ENCODE assay signal across 22 cellular contexts in genomic region chr15:48273047-48273446, GRCh38. TPM values are rescaled to one million over a fixed set of nuclear protein-coding genes. Genes with fewer than 3 reads are reported as not detected.
A peak's percentile ranks its signal among the peaks of the same experiment; 100 is the strongest.
DNase-seq lines count a peak whose midpoint lies in the region; TF ChIP-seq lines count a peak whose summit lies in the region.
"Had no signal": no experiment of that assay in that cellular context is flagged by ENCODE, and none has a peak within 500 bp of the region (broad histone marks: within the 10 kb centered on the region; RNA-seq: fewer than 3 reads in every experiment).

No MANE protein-coding gene starts in this region.

- no peak overlapping the region for H4K91ac ChIP-seq in mesenchymal stem cell (ENCODE audit: low read length)

- H4K8ac ChIP-seq in mesenchymal stem cell (ENCODE audit: low read length) = no peak overlapping the region

- no peaks in the 10 kb centered on the region for H3K79me1 ChIP-seq in mesenchymal stem cell (replicated peaks; ENCODE audit: low read length, poor library complexity, severe bottlenecking)

- no peaks in the 10 kb centered on the region for H3K27me3 ChIP-seq in mesenchymal stem cell (ENCODE audit: control insufficient read depth in 1 of 2, insufficient read depth in 1 of 2, low read length in 2 of 2)
- H3K27me3 ChIP-seq: BE2C; BLaER1 treated with 17β-estradiol and CSF1 and Interleukin-3, amounts not matched to agents 10 nM and 100 nM had no signal

- H2BK5ac ChIP-seq in mesenchymal stem cell (ENCODE audit: low read depth, low read length, poor library complexity, severe bottlenecking) = no peak overlapping the region

- no peak overlapping the region for H3K27ac ChIP-seq in mesenchymal stem cell (ENCODE audit: low read length, poor library complexity, severe bottlenecking)
- H3K27ac ChIP-seq: A549; BLaER1 treated with 17β-estradiol and CSF1 and Interleukin-3, amounts not matched to agents 10 nM and 100 nM; GM23248 had no signal

- no peak overlapping the region for H3K4ac ChIP-seq in mesenchymal stem cell (ENCODE audit: low read depth in 1 of 2, low read length in 2 of 2)

- DNase-seq in ELF-1 (ENCODE audit: low read depth, low spot score) (peak; percentile 5), NCI-H524 treated with DMSO at 0.1 percent for 48 hours (lab: John Stamatoyannopoulos, UW) (peak; percentile 78), SW480 (ENCODE audit: low spot score) (peak; percentile 3), mesenchymal stem cell (no peak), cortex of kidney (lab: John Stamatoyannopoulos, UW) (no peak), NCI-H1048 (lab: John Stamatoyannopoulos, UW) (no peak), lower leg skin (ENCODE audit: low spot score in 2 of 2) (no peak), GM10248 (ENCODE audit: extremely low spot score) (no peak)
- DNase-seq: 8988T; ACHN; AML-193; BE2C; Calu3; CD4-positive, alpha-beta T cell; CD8-positive, alpha-beta memory T cell; DMS53; DMS79 treated with DMSO at 0.1 percent for 48 hours; GM23248; H9 had no signal

- H3K36me3 ChIP-seq in mesenchymal stem cell (ENCODE audit: control insufficient read depth in 1 of 2, insufficient read depth in 2 of 2, low read depth in 1 of 2, low read length in 2 of 2) = no peaks in the 10 kb centered on the region
- H3K36me3 ChIP-seq: BE2C; BLaER1 treated with 17β-estradiol and CSF1 and Interleukin-3, amounts not matched to agents 10 nM and 100 nM had no signal

- H2AK5ac ChIP-seq in mesenchymal stem cell (ENCODE audit: low read length, severe bottlenecking) = no peak overlapping the region

- no peak overlapping the region for H3K18ac ChIP-seq in mesenchymal stem cell (ENCODE audit: low read depth in 1 of 2, low read length in 2 of 2)

- H2AFZ ChIP-seq in mesenchymal stem cell (ENCODE audit: low read depth, low read length) = no peak overlapping the region
- H2AFZ ChIP-seq: GM23248 had no signal

- TF ChIP-seq CTCF in lower leg skin (IDR thresholded peaks at IDR 0.05) = no peak
- TF ChIP-seq CTCF in GM10248 (IDR thresholded peaks at IDR 0.05; ENCODE audit: control extremely low read depth, extremely low read depth, low read depth, missing control alignments) = no peak

- CTCF ChIA-PET in GM10248 (lab: Yijun Ruan, JAX) = interaction anchor here (2.2 kb wide), 1 partner anchor 11 kb away, joined by 10 read pairs; no protein-coding TSS in a partner anchor

- H3K4me3 ChIP-seq in mesenchymal stem cell (ENCODE audit: insufficient read depth in 1 of 2, low read depth in 1 of 2, low read length in 2 of 2) (no peak overlapping the region), lower leg skin (ENCODE audit: low read depth, poor library complexity, severe bottlenecking) (no peak overlapping the region)
- H3K4me3 ChIP-seq: A549; BLaER1 treated with 17β-estradiol and CSF1 and Interleukin-3, amounts not matched to agents 10 nM and 100 nM; GM12878; GM23248 had no signal

- H2BK15ac ChIP-seq in mesenchymal stem cell (ENCODE audit: low read depth, poor library complexity, severe bottlenecking) = no peak overlapping the region

- H3K4me2 ChIP-seq in mesenchymal stem cell (ENCODE audit: low read length, poor library complexity, severe bottlenecking) = no peak overlapping the region
- H3K4me2 ChIP-seq: A549; BLaER1 treated with 17β-estradiol and CSF1 and Interleukin-3, amounts not matched to agents 10 nM and 100 nM had no signal

- no peaks in the 10 kb centered on the region for H3K9me3 ChIP-seq in mesenchymal stem cell (ENCODE audit: control insufficient read depth, low read length)
- H3K9me3 ChIP-seq: A549; BE2C; BLaER1 treated with 17β-estradiol and CSF1 and Interleukin-3, amounts not matched to agents 10 nM and 100 nM had no signal

- no peak for TF ChIP-seq POLR2A in lower leg skin (IDR thresholded peaks at IDR 0.05)

- H3K23ac ChIP-seq in mesenchymal stem cell (ENCODE audit: low read length in 2 of 2) = no peak overlapping the region

- no peak overlapping the region for H3K9ac ChIP-seq in mesenchymal stem cell (ENCODE audit: low read length)
- H3K9ac ChIP-seq: BLaER1 treated with 17β-estradiol and CSF1 and Interleukin-3, amounts not matched to agents 10 nM and 100 nM; GM23248 had no signal

- 66% methylated on average over 4 of the region's 4 CpGs for WGBS in mesenchymal stem cell
- 71 to 78% methylated on average over 4 of the region's 4 CpGs for WGBS in lower leg skin, 2 donors

- intact Hi-C loops in lower leg skin (cut with DNase I; ENCODE audit: low total_unique reads) = no loop called here

- POLR2A ChIA-PET in GM10248 (lab: Yijun Ruan, JAX) = no interaction called here

- H2BK120ac ChIP-seq in mesenchymal stem cell (ENCODE audit: low read depth, low read length) = peak overlapping the region; percentile 5

- H3K14ac ChIP-seq in mesenchymal stem cell (ENCODE audit: low read length in 2 of 2) = no peak overlapping the region

- no peaks in the 10 kb centered on the region for H3K4me1 ChIP-seq in mesenchymal stem cell (ENCODE audit: control insufficient read depth, insufficient read depth, low read depth, low read length)
- H3K4me1 ChIP-seq: A549; BE2C; BLaER1 treated with 17β-estradiol and CSF1 and Interleukin-3, amounts not matched to agents 10 nM and 100 nM had no signal

- no peak overlapping the region for H2BK12ac ChIP-seq in mesenchymal stem cell (ENCODE audit: low read length in 2 of 2)

RNA-seq across cellular contexts. Expression of gene DUT, which starts 58.2 kb away (rescaled TPM):
- polyA plus RNA-seq in mesenchymal stem cell (2013, experiment 1 of 2) = 62.3 TPM
- 64.5 TPM for polyA plus RNA-seq in mesenchymal stem cell (2013, experiment 2 of 2)
- 100 to 1,000 TPM in 1 of 4 donors, 10 to 100 TPM in 3; 69.6 to 140 (median 84.0) TPM for total RNA-seq in lower leg skin

Comparison
In these comparisons a context has a peak if more than half of its experiments do, and no peak if none do; other contexts are left out.
1. DNase-seq: peak in ELF-1 (single experiment), NCI-H524 treated with DMSO at 0.1 percent for 48 hours (single experiment) and SW480 (single experiment); none in mesenchymal stem cell (single experiment), cortex of kidney (single experiment), NCI-H1048 (single experiment), lower leg skin (0 of 2) and GM10248 (single experiment).